Comparison of ENCODE assay signal across 12 cellular contexts in genomic region chr6:119966484-119966883, GRCh38.
A peak's percentile ranks its signal among the peaks of the same experiment; 100 is the strongest.
DNase-seq lines count a peak whose midpoint lies in the region; ATAC-seq and TF ChIP-seq lines count a peak whose summit lies in the region.
"Had no signal": no experiment of that assay in that cellular context is flagged by ENCODE, and none has a peak within 500 bp of the region (broad histone marks: within the 10 kb centered on the region; RNA-seq: fewer than 3 reads in every experiment).

No MANE protein-coding gene starts in this region.

- no peak overlapping the region for H3K27ac Mint-ChIP-seq in WTC11
- H3K27ac Mint-ChIP-seq in T-helper 17 cell = no peak overlapping the region
- H3K27ac Mint-ChIP-seq: activated naive CD4-positive, alpha-beta T cell treated with anti-CD3 and anti-CD28 coated beads, Interleukin-2, amount 50 U/mL, for 72 hours; HFFc6 had no signal

- peaks cover 6% of the 10 kb centered on the region for H3K4me1 Mint-ChIP-seq in WTC11
- H3K4me1 Mint-ChIP-seq in T-helper 17 cell = no peaks in the 10 kb centered on the region

- POLR2A ChIA-PET in WTC11 (lab: Charles Lee) = no interaction called here

- TF ChIP-seq CTCF in GM12874 (IDR thresholded peaks at IDR 0.05; ENCODE audit: insufficient read depth, low read depth, low read length) (peak; percentile 60), WTC11 (IDR thresholded peaks at IDR 0.05) (peak; percentile 63)

- H3K27me3 Mint-ChIP-seq in WTC11 (ENCODE audit: low read depth) (no peaks in the 10 kb centered on the region), T-helper 17 cell (no peaks in the 10 kb centered on the region)

- H3K4me3 Mint-ChIP-seq in WTC11 = no peak overlapping the region
- no peak overlapping the region for H3K4me3 Mint-ChIP-seq in T-helper 17 cell
- H3K4me3 Mint-ChIP-seq: HFFc6 had no signal

- ATAC-seq in HG02938 (IDR thresholded peaks at IDR 0.05; ENCODE audit: unreplicated experiment) (peak; percentile 67), WTC11 (peak; percentile 100), T-helper 17 cell (no peak)

- no peaks in the 10 kb centered on the region for H3K9me3 Mint-ChIP-seq in WTC11
- H3K9me3 Mint-ChIP-seq: activated naive CD4-positive, alpha-beta T cell treated with anti-CD3 and anti-CD28 coated beads, Interleukin-2, amount 50 U/mL, for 72 hours had no signal

- no peaks in the 10 kb centered on the region for H3K9me3 ChIP-seq in T-helper 17 cell (ENCODE audit: control insufficient read depth, low read length, poor library complexity, severe bottlenecking)
- H3K9me3 ChIP-seq: tibial artery had no signal

- DNase-seq in AML-193 (lab: John Stamatoyannopoulos, UW) (peak; percentile 11 to 18), WTC11 (ENCODE audit: low spot score) (peak; percentile 86), T-helper 17 cell (no peak), ACHN (no peak), HuH-7.5 (ENCODE audit: low spot score) (no peak), NCI-H1930 (lab: John Stamatoyannopoulos, UW) (no peak)
- DNase-seq: HFFc6, MV-4-11, tibial artery had no signal

- in situ Hi-C loops in ACHN (cut with HindIII; ENCODE audit: low pct_ligation_motif_present, low pct_unique_long_range_greater_than_20kb, low sequenced_read_pairs) = no loop called here

- CTCF ChIA-PET in WTC11 (lab: Charles Lee) = interaction anchor here (0.6 to 1.4 kb wide), 8 partner anchors 8 to 224 kb away, joined by 3 to 9 read pairs (median 4); no protein-coding TSS in a partner anchor

- H3K36me3 Mint-ChIP-seq in WTC11 = no peaks in the 10 kb centered on the region
- H3K36me3 Mint-ChIP-seq in T-helper 17 cell (ENCODE audit: low read depth) = no peaks in the 10 kb centered on the region
- H3K36me3 Mint-ChIP-seq: activated naive CD4-positive, alpha-beta T cell treated with anti-CD3 and anti-CD28 coated beads, Interleukin-2, amount 50 U/mL, for 72 hours had no signal

TF ChIP-seq in WTC11, 78 proteins besides CTCF, POLR2A, EP300 and RAD21:
- TF ChIP-seq NR2C2 (CRISPR knock-in tag; IDR thresholded peaks at IDR 0.05) (no peak), ZBTB21 (CRISPR knock-in tag; IDR thresholded peaks at IDR 0.05; ENCODE audit: borderline replicate concordance) (no peak), AR (CRISPR knock-in tag; IDR thresholded peaks at IDR 0.05) (no peak), ELF4 (CRISPR knock-in tag; IDR thresholded peaks at IDR 0.05; ENCODE audit: low read depth) (no peak), ZMAT4 (CRISPR knock-in tag; IDR thresholded peaks at IDR 0.05) (no peak), ZNF512 (CRISPR knock-in tag; IDR thresholded peaks at IDR 0.05; ENCODE audit: borderline replicate concordance) (no peak), GRHL2 (CRISPR knock-in tag; IDR thresholded peaks at IDR 0.05; ENCODE audit: insufficient replicate concordance, severe bottlenecking) (no peak), HMGA2 (CRISPR knock-in tag; IDR thresholded peaks at IDR 0.05) (no peak), ZBTB43 (CRISPR knock-in tag; IDR thresholded peaks at IDR 0.05) (no peak), ZNF423 (CRISPR knock-in tag; IDR thresholded peaks at IDR 0.05) (no peak), ATF1 (CRISPR knock-in tag; IDR thresholded peaks at IDR 0.05) (no peak), IRF1 (CRISPR knock-in tag; IDR thresholded peaks at IDR 0.05) (no peak), ETV6 (CRISPR knock-in tag; IDR thresholded peaks at IDR 0.05) (no peak), TP53 (CRISPR knock-in tag; IDR thresholded peaks at IDR 0.05) (no peak), NFYB (CRISPR knock-in tag; conservative IDR thresholded peaks at IDR 0.05; ENCODE audit: low read depth) (no peak), FOXP1 (CRISPR knock-in tag; IDR thresholded peaks at IDR 0.05; ENCODE audit: borderline replicate concordance) (no peak), AFF4 (CRISPR knock-in tag; IDR thresholded peaks at IDR 0.05; ENCODE audit: borderline replicate concordance) (no peak), ZNF121 (CRISPR knock-in tag; IDR thresholded peaks at IDR 0.05) (no peak), NFE2L1 (CRISPR knock-in tag; IDR thresholded peaks at IDR 0.05) (no peak)

Comparison
In these comparisons a context has a peak if more than half of its experiments do, and no peak if none do; other contexts are left out.
1. DNase-seq: peak in AML-193 (2 of 2) and WTC11 (single experiment); none in T-helper 17 cell (0 of 3), ACHN (single experiment), HuH-7.5 (single experiment) and NCI-H1930 (0 of 2).